In genomic region chr2:44244135-44244871, GRCh38 we compare ENCODE assay signal across 8 cellular contexts. TPM values are rescaled to one million over a fixed set of nuclear protein-coding genes. Genes with fewer than 3 reads are reported as not detected.
DNase-seq lines count a peak whose midpoint lies in the region; ATAC-seq and TF ChIP-seq lines count a peak whose summit lies in the region.

No MANE protein-coding gene starts in this region.

- no peaks in the 10 kb centered on the region for H3K36me3 Mint-ChIP-seq in activated naive CD4-positive, alpha-beta T cell treated with anti-CD3 and anti-CD28 coated beads, Interleukin-2, amount 50 U/mL, for 72 hours
- no peaks in the 10 kb centered on the region for H3K36me3 Mint-ChIP-seq in glutamatergic neuron (ENCODE audit: unreplicated experiment)

- TF ChIP-seq POLR2A in uterus (IDR thresholded peaks at IDR 0.05): no peak

- no peak overlapping the region for H3K4me3 Mint-ChIP-seq in glutamatergic neuron (ENCODE audit: unreplicated experiment)

- TF ChIP-seq CTCF in glutamatergic neuron (IDR thresholded peaks at IDR 0.05; ENCODE audit: partially characterized antibody, unreplicated experiment) (peak; percentile 70), uterus (IDR thresholded peaks at IDR 0.05) (peak in 3 of 4 experiments; percentile 27 to 67 (median 61)), omental fat pad (IDR thresholded peaks at IDR 0.05) (no peak)

- no peaks in the 10 kb centered on the region for H3K27me3 Mint-ChIP-seq in glutamatergic neuron (ENCODE audit: unreplicated experiment)

- no peaks in the 10 kb centered on the region for H3K9me3 Mint-ChIP-seq in activated naive CD4-positive, alpha-beta T cell treated with anti-CD3 and anti-CD28 coated beads, Interleukin-2, amount 50 U/mL, for 72 hours
- H3K9me3 Mint-ChIP-seq in glutamatergic neuron (ENCODE audit: unreplicated experiment): no peaks in the 10 kb centered on the region

- peak overlapping the region; percentile 71 for H3K9ac ChIP-seq in SK-N-MC (ENCODE audit: insufficient read length)

- DNase-seq in GM04504 (ENCODE audit: low read depth) (peak; percentile 56), NCI-H1048 (lab: John Stamatoyannopoulos, UW) (peak; percentile 58), SK-N-MC (ENCODE audit: low read depth, low spot score) (peak; percentile 58), glutamatergic neuron (peak; percentile 34), pons (ENCODE audit: low spot score) (peak; percentile 91), uterus (peak; percentile 24 to 58), omental fat pad (ENCODE audit: low spot score) (no peak)
- peak in 1 of 2 donors; percentile 46 for DNase-seq in activated naive CD4-positive, alpha-beta T cell treated with anti-CD3 and anti-CD28 coated beads, Interleukin-2, amount 50 U/mL, for 72 hours (ENCODE audit: low spot score in 2 of 2)

- H3K36me3 ChIP-seq in SK-N-MC (ENCODE audit: insufficient read depth, low read length) (no peaks in the 10 kb centered on the region), uterus (no peaks in the 10 kb centered on the region)

- intact Hi-C loops in uterus (cut with DNase I; ENCODE audit: low total_unique reads): no loop called here

- H3K4me1 ChIP-seq in uterus: no peaks in the 10 kb centered on the region

- no peaks in the 10 kb centered on the region for H3K4me1 Mint-ChIP-seq in glutamatergic neuron (ENCODE audit: low read depth, unreplicated experiment)

- H3K27ac ChIP-seq in SK-N-MC: peak overlapping the region; percentile 62; the same call in 1 of the 2 replicates
- peak overlapping the region in 1 of 2 donors; percentile 43 for H3K27ac ChIP-seq in uterus

- H3K4me3 ChIP-seq in SK-N-MC (peak overlapping the region; percentile 87), uterus (peak overlapping the region; percentile 18 to 23)

- H3K27me3 ChIP-seq in uterus: no peaks in the 10 kb centered on the region

- peak; percentile 73 to 77 for ATAC-seq in activated naive CD4-positive, alpha-beta T cell treated with anti-CD3 and anti-CD28 coated beads, Interleukin-2, amount 50 U/mL, for 72 hours
- no peak for ATAC-seq in omental fat pad (ENCODE audit: low FRiP score)

- peak overlapping the region in 1 of 2 donors; percentile 25 for H3K27ac Mint-ChIP-seq in activated naive CD4-positive, alpha-beta T cell treated with anti-CD3 and anti-CD28 coated beads, Interleukin-2, amount 50 U/mL, for 72 hours
- H3K27ac Mint-ChIP-seq in glutamatergic neuron (ENCODE audit: unreplicated experiment): no peak overlapping the region

- H3K9me3 ChIP-seq in SK-N-MC (ENCODE audit: low read depth, low read length) (no peaks in the 10 kb centered on the region), uterus (no peaks in the 10 kb centered on the region)

RNA-seq across cellular contexts. Expression of gene SLC3A1, which starts 31.0 kb away (rescaled TPM):
- under 1 TPM; 0.14 to 0.41 TPM for total RNA-seq in activated naive CD4-positive, alpha-beta T cell treated with anti-CD3 and anti-CD28 coated beads, Interleukin-2, amount 50 U/mL, for 72 hours
- total RNA-seq in glutamatergic neuron (ENCODE audit: unreplicated experiment): 0.51 TPM
- under 1 TPM in 2 of 4 donors, not detected in 2; 0.26 to 0.30 TPM for total RNA-seq in uterus
- total RNA-seq in omental fat pad: under 1 TPM in 3 of 4 donors, not detected in 1; 0.19 to 0.95 (median 0.60) TPM

Comparison
In these comparisons a context has a peak if more than half of its experiments do, and no peak if none do; other contexts are left out.
1. CTCF ChIP-seq: peak in glutamatergic neuron (single experiment) and uterus (3 of 4); none in omental fat pad (0 of 3).